Comparison of ENCODE assay signal across 8 cellular contexts in genomic region chr6:35731414-35731735, GRCh38. TPM values are rescaled to one million over a fixed set of nuclear protein-coding genes. Genes with fewer than 3 reads are reported as not detected.
DNase-seq lines count a peak whose midpoint lies in the region; ATAC-seq and TF ChIP-seq lines count a peak whose summit lies in the region.

No MANE protein-coding gene starts in this region.

- H3K4me1 Mint-ChIP-seq in glutamatergic neuron (ENCODE audit: low read depth, unreplicated experiment): peaks cover 33% of the 10 kb centered on the region
- peaks cover 63% of the 10 kb centered on the region for H3K4me1 Mint-ChIP-seq in osteocyte (ENCODE audit: unreplicated experiment)

- H3K9ac ChIP-seq in MM.1S (ENCODE audit: low read length): peak overlapping the region; percentile 81

- peak overlapping the region; percentile 85 for H3K4me2 ChIP-seq in MM.1S (ENCODE audit: low read depth, low read length)

- H3K36me3 ChIP-seq in MM.1S (replicated peaks; ENCODE audit: insufficient read depth, low read length) (no peaks in the 10 kb centered on the region), thoracic aorta (no peaks in the 10 kb centered on the region)

- H3K79me2 ChIP-seq in MM.1S (ENCODE audit: low read length): no peaks in the 10 kb centered on the region

- no peak for TF ChIP-seq CTCF in MM.1S (IDR thresholded peaks at IDR 0.05; ENCODE audit: low read length)
- TF ChIP-seq CTCF in glutamatergic neuron (IDR thresholded peaks at IDR 0.05; ENCODE audit: partially characterized antibody, unreplicated experiment): no peak
- no peak for TF ChIP-seq CTCF in osteocyte (IDR thresholded peaks at IDR 0.05)
- TF ChIP-seq CTCF in thoracic aorta (IDR thresholded peaks at IDR 0.05): no peak

- peak overlapping the region; percentile 96 for H3K4me3 ChIP-seq in MM.1S (ENCODE audit: low read length)
- H3K4me3 ChIP-seq in thoracic aorta: peak overlapping the region; percentile 89

- H3K27me3 ChIP-seq in MM.1S (replicated peaks; ENCODE audit: insufficient read depth, low read length): no peaks in the 10 kb centered on the region
- no peaks in the 10 kb centered on the region for H3K27me3 ChIP-seq in thoracic aorta (replicated peaks; ENCODE audit: insufficient read depth)

- peak overlapping the region; percentile 84 to 89 for H3K27ac Mint-ChIP-seq in activated naive CD4-positive, alpha-beta T cell treated with anti-CD3 and anti-CD28 coated beads, Interleukin-2, amount 50 U/mL, for 72 hours
- H3K27ac Mint-ChIP-seq in glutamatergic neuron (ENCODE audit: unreplicated experiment) (peak overlapping the region; percentile 80), osteocyte (ENCODE audit: unreplicated experiment) (peak overlapping the region; percentile 99)

- H3K9me2 ChIP-seq in MM.1S (replicated peaks; ENCODE audit: insufficient read depth, low read length): no peaks in the 10 kb centered on the region

- H3K27me3 Mint-ChIP-seq in glutamatergic neuron (ENCODE audit: unreplicated experiment) (peaks cover 6% of the 10 kb centered on the region), osteocyte (ENCODE audit: unreplicated experiment) (no peaks in the 10 kb centered on the region)

- peak overlapping the region; percentile 94 for H2AFZ ChIP-seq in MM.1S (ENCODE audit: low read length)

- H3K27ac ChIP-seq in MM.1S (ENCODE audit: low read length) (peak overlapping the region; percentile 79), thoracic aorta (peak overlapping the region; percentile 100)

- H3K4me3 Mint-ChIP-seq in glutamatergic neuron (ENCODE audit: unreplicated experiment) (peak overlapping the region; percentile 85), osteocyte (ENCODE audit: unreplicated experiment) (peak overlapping the region; percentile 83)

- H3K36me3 Mint-ChIP-seq in activated naive CD4-positive, alpha-beta T cell treated with anti-CD3 and anti-CD28 coated beads, Interleukin-2, amount 50 U/mL, for 72 hours: no peaks in the 10 kb centered on the region
- H3K36me3 Mint-ChIP-seq in glutamatergic neuron (ENCODE audit: unreplicated experiment) (no peaks in the 10 kb centered on the region), osteocyte (ENCODE audit: unreplicated experiment) (no peaks in the 10 kb centered on the region)

- DNase-seq in ELF-1 (ENCODE audit: low read depth, low spot score) (peak; percentile 94), GOT3 (lab: John Stamatoyannopoulos, UW) (peak; percentile 52), MM.1S (peak; percentile 84), glutamatergic neuron (peak; percentile 97), osteocyte (ENCODE audit: extremely low spot score, unreplicated experiment) (peak; percentile 93), thoracic aorta (ENCODE audit: low spot score) (peak; percentile 94)
- DNase-seq in activated naive CD4-positive, alpha-beta T cell treated with anti-CD3 and anti-CD28 coated beads, Interleukin-2, amount 50 U/mL, for 72 hours (ENCODE audit: low spot score in 2 of 2): peak; percentile 82 to 93

- H4K20me1 ChIP-seq in MM.1S (ENCODE audit: insufficient read depth, low read length): no peaks in the 10 kb centered on the region

- ATAC-seq in SK-N-SH treated with all-trans-retinoic acid at 6 μM for 48 hours (peak; percentile 66), thoracic aorta (ENCODE audit: insufficient number of reproducible peaks, low FRiP score, low read depth) (peak; percentile 14)
- peak; percentile 34 to 62 for ATAC-seq in activated naive CD4-positive, alpha-beta T cell treated with anti-CD3 and anti-CD28 coated beads, Interleukin-2, amount 50 U/mL, for 72 hours

- H3K4me1 ChIP-seq in MM.1S (ENCODE audit: low read length) (peaks cover 34% of the 10 kb centered on the region), thoracic aorta (ENCODE audit: control insufficient read depth in 1 of 2, low read depth in 2 of 2) (peaks cover 56 to 85% of the 10 kb centered on the region in 2 donors)

- H3K9me3 Mint-ChIP-seq in activated naive CD4-positive, alpha-beta T cell treated with anti-CD3 and anti-CD28 coated beads, Interleukin-2, amount 50 U/mL, for 72 hours: no peaks in the 10 kb centered on the region
- H3K9me3 Mint-ChIP-seq in glutamatergic neuron (ENCODE audit: unreplicated experiment) (peaks cover 13% of the 10 kb centered on the region), osteocyte (ENCODE audit: unreplicated experiment) (no peaks in the 10 kb centered on the region)

- H3K9me3 ChIP-seq in MM.1S (replicated peaks; ENCODE audit: insufficient read depth, low read length): no peaks in the 10 kb centered on the region
- H3K9me3 ChIP-seq in thoracic aorta: no peaks in the 10 kb centered on the region

- peaks cover 35% of the 10 kb centered on the region for H3F3A ChIP-seq in MM.1S (ENCODE audit: insufficient read depth, low read length)

TF ChIP-seq in SK-N-SH treated with all-trans-retinoic acid at 6 μM for 48 hours, 23 proteins besides CTCF, POLR2A, EP300 and RAD21:
- TF ChIP-seq BACH2 (CRISPR knock-in tag; IDR thresholded peaks at IDR 0.05; ENCODE audit: borderline replicate concordance): 0 out of 2 replicates have a peak, but pooled peaks have one; percentile 31
- no peak for TF ChIP-seq ZC3H10 (CRISPR knock-in tag; IDR thresholded peaks at IDR 0.05)

RNA-seq across cellular contexts. Expression of gene ARMC12, which starts 5.5 kb away (rescaled TPM):
- 1 to 10 TPM; 1.2 to 5.9 TPM for total RNA-seq in activated naive CD4-positive, alpha-beta T cell treated with anti-CD3 and anti-CD28 coated beads, Interleukin-2, amount 50 U/mL, for 72 hours
- 2.6 TPM for total RNA-seq in glutamatergic neuron (ENCODE audit: unreplicated experiment)
- total RNA-seq in osteocyte: 1.3 and 2.5 TPM in 2 replicates
- not detected for total RNA-seq in thoracic aorta

RNA-seq across cellular contexts. Expression of gene FKBP5, which starts 42.7 kb away (rescaled TPM):
- total RNA-seq in activated naive CD4-positive, alpha-beta T cell treated with anti-CD3 and anti-CD28 coated beads, Interleukin-2, amount 50 U/mL, for 72 hours: 100 to 1,000 TPM in 1 of 2 donors, 10 to 100 TPM in 1; 70.1 to 229 TPM
- 10.6 TPM for total RNA-seq in glutamatergic neuron (ENCODE audit: unreplicated experiment)
- total RNA-seq in osteocyte: 108 and 112 TPM in 2 replicates
- total RNA-seq in thoracic aorta: 100 to 1,000 TPM; 156 to 271 TPM

RNA-seq across cellular contexts. Expression of gene CLPSL2, which starts 45.0 kb away (rescaled TPM):
- under 1 TPM in 1 of 2 donors, not detected in 1; 0.74 TPM for total RNA-seq in activated naive CD4-positive, alpha-beta T cell treated with anti-CD3 and anti-CD28 coated beads, Interleukin-2, amount 50 U/mL, for 72 hours
- total RNA-seq in glutamatergic neuron (ENCODE audit: unreplicated experiment): not detected
- total RNA-seq in osteocyte: not detected in 2 replicates
- total RNA-seq in thoracic aorta: not detected

RNA-seq across cellular contexts. Expression of gene CLPSL1, which starts 49.4 kb away (rescaled TPM):
- not detected for total RNA-seq in activated naive CD4-positive, alpha-beta T cell treated with anti-CD3 and anti-CD28 coated beads, Interleukin-2, amount 50 U/mL, for 72 hours
- total RNA-seq in glutamatergic neuron (ENCODE audit: unreplicated experiment): not detected
- not detected in 2 replicates for total RNA-seq in osteocyte
- total RNA-seq in thoracic aorta: not detected

Comparison
In these comparisons a context has a peak if more than half of its experiments do, and no peak if none do; other contexts are left out.
1. Peak in every context shown above with its lines: DNase-seq, ATAC-seq, H3K4me3 ChIP-seq and H3K27ac ChIP-seq.
2. ATAC-seq: peak in every context shown above with its lines; median percentile 66 in SK-N-SH treated with all-trans-retinoic acid at 6 μM for 48 hours; 48 in activated naive CD4-positive, alpha-beta T cell treated with anti-CD3 and anti-CD28 coated beads, Interleukin-2, amount 50 U/mL, for 72 hours; 14 in thoracic aorta.